1 cellular context compared by ENCODE assay signal in genomic region chr2:124668161-124668560, GRCh38.
TF ChIP-seq lines count a peak whose summit lies in the region.

No MANE protein-coding gene starts in this region.

TF ChIP-seq in GM23338, 12 proteins besides CTCF, POLR2A, EP300 and RAD21 (continued from another document):
- TF ChIP-seq ZNF462 (CRISPR knock-in tag; IDR thresholded peaks at IDR 0.05) (no peak), NANOG (IDR thresholded peaks at IDR 0.05; ENCODE audit: borderline replicate concordance) (no peak), ZNF331 (CRISPR knock-in tag; IDR thresholded peaks at IDR 0.05; ENCODE audit: low read depth) (no peak), CREB1 (CRISPR knock-in tag; IDR thresholded peaks at IDR 0.05; ENCODE audit: low read depth) (no peak), STAT1 (IDR thresholded peaks at IDR 0.05; ENCODE audit: unreplicated experiment) (no peak), JUNB (IDR thresholded peaks at IDR 0.05; ENCODE audit: unreplicated experiment) (no peak), POLR2AphosphoS5 (IDR thresholded peaks at IDR 0.05; ENCODE audit: low read depth) (no peak), EZH2phosphoT487 (IDR thresholded peaks at IDR 0.05; ENCODE audit: unreplicated experiment) (no peak)
